Comparison of ENCODE assay signal across 22 cellular contexts in genomic region chrY:7744666-7745300, GRCh38.
DNase-seq lines count a peak whose midpoint lies in the region; ATAC-seq and TF ChIP-seq lines count a peak whose summit lies in the region.
"Had no signal": no experiment of that assay in that cellular context is flagged by ENCODE, and none has a peak within 500 bp of the region (broad histone marks: within the 10 kb centered on the region; RNA-seq: fewer than 3 reads in every experiment).

No MANE protein-coding gene starts in this region.

- H3K4me3 Mint-ChIP-seq in T-helper 17 cell, result no peak overlapping the region
- H3K4me3 Mint-ChIP-seq: CD4-positive, CD25-positive, alpha-beta regulatory T cell had no signal

- H3K4me1 Mint-ChIP-seq in T-helper 17 cell, result no peaks in the 10 kb centered on the region
- H3K4me1 Mint-ChIP-seq: CD4-positive, CD25-positive, alpha-beta regulatory T cell had no signal

- H3K9me3 ChIP-seq in T-helper 17 cell (ENCODE audit: control insufficient read depth, low read length, poor library complexity, severe bottlenecking) (no peaks in the 10 kb centered on the region), testis (no peaks in the 10 kb centered on the region)
- H3K9me3 ChIP-seq: MG63, SJSA1 had no signal

- TF ChIP-seq CTCF in testis (IDR thresholded peaks at IDR 0.05), result no peak

- H3K27ac ChIP-seq in testis, result no peak overlapping the region
- H3K27ac ChIP-seq: RWPE1, SJSA1 had no signal

- H3K4me1 ChIP-seq in testis, result no peaks in the 10 kb centered on the region
- H3K4me1 ChIP-seq: SJSA1 had no signal

- peak; percentile 6 for DNase-seq in EL
- DNase-seq in NCI-H69 (lab: John Stamatoyannopoulos, UW), result peak; percentile 42
- DNase-seq in fibroblast of gingiva (ENCODE audit: low read depth), result peak; percentile 27
- DNase-seq in skeletal muscle cell (ENCODE audit: low read depth), result peak; percentile 22
- no peak for DNase-seq in NOMO-1 (lab: John Stamatoyannopoulos, UW; ENCODE audit: unreplicated experiment in 2 of 2)
- DNase-seq in T-helper 17 cell, result no peak
- no peak for DNase-seq in activated CD4-positive, alpha-beta T cell treated with anti-CD3 and anti-CD28 coated beads, Interleukin-2, amount 50 U/mL, for 48 hours
- DNase-seq in testis, result no peak
- DNase-seq: CD4-positive, CD25-positive, alpha-beta regulatory T cell; DMS79 treated with DMSO at 0.1 percent for 48 hours; MG63; NCI-H1092 treated with DMSO at 0.1 percent for 48 hours; NCI-H1694; NCI-H2107; NCI-H226; NCI-H526; OCI-M1; SW 1271 had no signal

- TF ChIP-seq POLR2A in testis (IDR thresholded peaks at IDR 0.05), result no peak

- H3K27me3 ChIP-seq in testis, result no peaks in the 10 kb centered on the region
- H3K27me3 ChIP-seq: MG63, SJSA1 had no signal

- no peaks in the 10 kb centered on the region for H3K36me3 Mint-ChIP-seq in T-helper 17 cell (ENCODE audit: low read depth)
- H3K36me3 Mint-ChIP-seq: CD4-positive, CD25-positive, alpha-beta regulatory T cell had no signal

- 41 to 58% methylated on average over 2 of the region's 2 CpGs for WGBS in testis, 2 donors

- no peak overlapping the region for H3K27ac Mint-ChIP-seq in T-helper 17 cell
- H3K27ac Mint-ChIP-seq: CD4-positive, CD25-positive, alpha-beta regulatory T cell had no signal

- H3K36me3 ChIP-seq in testis (ENCODE audit: low read depth, missing control alignments), result no peaks in the 10 kb centered on the region
- H3K36me3 ChIP-seq: MG63, SJSA1 had no signal

- peaks cover 20% of the 10 kb centered on the region for H3K27me3 Mint-ChIP-seq in T-helper 17 cell
- H3K27me3 Mint-ChIP-seq: CD4-positive, CD25-positive, alpha-beta regulatory T cell had no signal

- intact Hi-C loops in testis (cut with DNase I; ENCODE audit: low total_unique reads), result no loop called here

- H3K4me3 ChIP-seq in skeletal muscle cell (ENCODE audit: low read depth, low read length) (no peak overlapping the region), testis (no peak overlapping the region)
- H3K4me3 ChIP-seq: K562, MG63, SJSA1 had no signal

- no peak for ATAC-seq in T-helper 17 cell
- ATAC-seq: HCT116, K562 had no signal

Comparison
In these comparisons a context has a peak if more than half of its experiments do, and no peak if none do; other contexts are left out.
1. DNase-seq: peak in EL (single experiment), NCI-H69 (single experiment), fibroblast of gingiva (single experiment) and skeletal muscle cell (single experiment); none in NOMO-1 (0 of 2), T-helper 17 cell (0 of 3), activated CD4-positive, alpha-beta T cell treated with anti-CD3 and anti-CD28 coated beads, Interleukin-2, amount 50 U/mL, for 48 hours (0 of 2) and testis (single experiment).